10 cellular contexts compared by ENCODE assay signal in genomic region chr2:105144128-105144940, GRCh38.
A peak's percentile ranks its signal among the peaks of the same experiment; 100 is the strongest.
DNase-seq lines count a peak whose midpoint lies in the region; ATAC-seq and TF ChIP-seq lines count a peak whose summit lies in the region.
"Had no signal": no experiment of that assay in that cellular context is flagged by ENCODE, and none has a peak within 500 bp of the region (broad histone marks: within the 10 kb centered on the region; RNA-seq: fewer than 3 reads in every experiment).

No MANE protein-coding gene starts in this region.

- DNase-seq in astrocyte of the hippocampus (ENCODE audit: low read depth, low spot score) (peak; percentile 32), neural crest cell (ENCODE audit: low read depth, low spot score) (no peak), PC-9 (no peak), Kasumi-1 (lab: John Stamatoyannopoulos, UW) (no peak), G401 (ENCODE audit: low spot score) (no peak)
- DNase-seq: midbrain; stimulated activated naive CD4-positive, alpha-beta T cell treated with Interleukin-2 at 50 U/mL for 16 hours had no signal

- H3K27me3 ChIP-seq in BLaER1 treated with 17β-estradiol and CSF1 and Interleukin-3, amounts not matched to agents 10 nM and 100 nM: peaks cover 0 to 19% (median 0%) of the 10 kb centered on the region in 11 experiments; a peak in 5 of 22 replicates
- H3K27me3 ChIP-seq in PC-9 (ENCODE audit: insufficient read depth, low read depth): peaks cover 72% of the 10 kb centered on the region

- ATAC-seq in GM21619 (IDR thresholded peaks at IDR 0.05; ENCODE audit: unreplicated experiment) (peak; percentile 7), GM21717 (IDR thresholded peaks at IDR 0.05; ENCODE audit: unreplicated experiment) (no peak)

- intact Hi-C loops in PC-9 (cut with micrococcal nuclease; ENCODE audit: unreplicated experiment): no loop called here

- H3K4me3 ChIP-seq in BLaER1 treated with 17β-estradiol and CSF1 and Interleukin-3, amounts not matched to agents 10 nM and 100 nM: peak overlapping the region; percentile 40 to 72 (median 63)
- no peak overlapping the region for H3K4me3 ChIP-seq in PC-9

- no peaks in the 10 kb centered on the region for H4K20me1 ChIP-seq in BLaER1 treated with 17β-estradiol and CSF1 and Interleukin-3, amounts not matched to agents 10 nM and 100 nM
- no peaks in the 10 kb centered on the region for H4K20me1 ChIP-seq in PC-9 (ENCODE audit: insufficient read depth)

- H3K9me3 Mint-ChIP-seq in neural crest cell: no peaks in the 10 kb centered on the region

- BruUV-seq in PC-9 (replicated peaks; lab: Mats Ljungman, UMichigan): no TSS peak

- TF ChIP-seq CTCF in neural crest cell (conservative IDR thresholded peaks at IDR 0.05): no peak
- no peak for TF ChIP-seq CTCF in PC-9 (conservative IDR thresholded peaks at IDR 0.05)

- in situ Hi-C loops in G401 (cut with HindIII; ENCODE audit: low sequenced_read_pairs): no loop called here

- peak overlapping the region; percentile 57 to 82 (median 66); a peak in 21 of 22 replicates for H3K4me2 ChIP-seq in BLaER1 treated with 17β-estradiol and CSF1 and Interleukin-3, amounts not matched to agents 10 nM and 100 nM
- H3K4me2 ChIP-seq in PC-9: no peak overlapping the region

- peaks cover 15% of the 10 kb centered on the region for H3K4me1 Mint-ChIP-seq in neural crest cell

- peak overlapping the region in 9 of 11 experiments; percentile 27 to 70 (median 62); a peak in 16 of 22 replicates for H3K9ac ChIP-seq in BLaER1 treated with 17β-estradiol and CSF1 and Interleukin-3, amounts not matched to agents 10 nM and 100 nM

- peaks cover 17% of the 10 kb centered on the region for H3K36me3 Mint-ChIP-seq in neural crest cell (ENCODE audit: low read depth)

- H3K27ac Mint-ChIP-seq in neural crest cell (ENCODE audit: unreplicated experiment): peak overlapping the region; percentile 87

- H3F3A ChIP-seq in PC-9 (ENCODE audit: insufficient read depth, low read depth): no peaks in the 10 kb centered on the region

- H3K27ac ChIP-seq in BLaER1 treated with 17β-estradiol and CSF1 and Interleukin-3, amounts not matched to agents 10 nM and 100 nM: peak overlapping the region in 2 of 11 experiments; percentile 32 to 49; a peak in 2 of 22 replicates
- H3K27ac ChIP-seq in PC-9: no peak overlapping the region

- no peaks in the 10 kb centered on the region for H3K36me3 ChIP-seq in BLaER1 treated with 17β-estradiol and CSF1 and Interleukin-3, amounts not matched to agents 10 nM and 100 nM
- no peaks in the 10 kb centered on the region for H3K36me3 ChIP-seq in PC-9 (ENCODE audit: low read depth)

- H3K9me2 ChIP-seq in PC-9 (ENCODE audit: insufficient read depth): no peaks in the 10 kb centered on the region

- H3K4me1 ChIP-seq in BLaER1 treated with 17β-estradiol and CSF1 and Interleukin-3, amounts not matched to agents 10 nM and 100 nM: peaks cover 0 to 9% (median 2%) of the 10 kb centered on the region in 10 experiments; a peak in 8 of 20 replicates
- H3K4me1 ChIP-seq in PC-9 (replicated peaks; ENCODE audit: insufficient read depth): no peaks in the 10 kb centered on the region

- H3K4me3 Mint-ChIP-seq in neural crest cell: peak overlapping the region; percentile 89

- no peaks in the 10 kb centered on the region for H3K9me3 ChIP-seq in BLaER1 treated with 17β-estradiol and CSF1 and Interleukin-3, amounts not matched to agents 10 nM and 100 nM (replicated peaks in 1 of 11)
- no peaks in the 10 kb centered on the region; the same call in 1 of the 2 replicates for H3K9me3 ChIP-seq in PC-9 (ENCODE audit: insufficient read depth, low read depth)

- no peaks in the 10 kb centered on the region for H3K79me2 ChIP-seq in PC-9 (ENCODE audit: low read depth)

- POLR2A ChIA-PET in PC-9 (lab: Charles Lee; ENCODE audit: unreplicated experiment): no interaction called here

- CTCF ChIA-PET in PC-9 (lab: Charles Lee): no interaction called here

- H2AFZ ChIP-seq in PC-9: no peak overlapping the region

- no peaks in the 10 kb centered on the region for H3K27me3 Mint-ChIP-seq in neural crest cell (ENCODE audit: low read depth)
